Comparison of ENCODE assay signal across 29 cellular contexts in genomic region chr6:165675120-165675519, GRCh38. TPM values are rescaled to one million over a fixed set of nuclear protein-coding genes. Genes with fewer than 3 reads are reported as not detected.
"Had no signal": no experiment of that assay in that cellular context is flagged by ENCODE, and none has a peak within 500 bp of the region (broad histone marks: within the 10 kb centered on the region; RNA-seq: fewer than 3 reads in every experiment).

No MANE protein-coding gene starts in this region.

- H3K4me1 ChIP-seq: parathyroid adenoma, psoas muscle, right lobe of liver, sigmoid colon, spleen, suprapubic skin, testis, tibial artery, transverse colon, upper lobe of right lung, uterus had no signal

- H3K4me3 ChIP-seq: neural progenitor cell, ovary, psoas muscle, right lobe of liver, sigmoid colon, spleen, suprapubic skin, tibial artery, transverse colon, upper lobe of right lung, uterus had no signal

- H3K9me3 ChIP-seq: ovary, psoas muscle, right lobe of liver, sigmoid colon, spleen, suprapubic skin, testis, tibial artery, transverse colon, upper lobe of right lung, uterus had no signal

- DNase-seq: naive thymus-derived CD8-positive, alpha-beta T cell; occipital lobe; ovary; posterior cingulate gyrus; psoas muscle; right cardiac atrium; right lobe of liver; sigmoid colon; small intestine; spleen; stimulated activated CD4-positive, alpha-beta T cell treated with anti-CD3 and anti-CD28 coated beads, Interleukin-12 subunit alpha, Interleukin-12 subunit beta, amount 100 ng/mL, for 4 hours; stimulated activated CD4-positive, alpha-beta T cell treated with anti-CD3 and anti-CD28 coated beads, Interleukin-1b, Interleukin-23, amount 100 ng/mL, for 48 hours; stimulated activated CD4-positive, alpha-beta T cell treated with anti-CD3 and anti-CD28 coated beads, Interleukin-4, amount 100 ng/mL, for 1 hour; stimulated activated CD4-positive, alpha-beta T cell treated with anti-CD3 and anti-CD28 coated beads, Interleukin-4, amount 100 ng/mL, for 4 hours; stimulated activated CD8-positive, alpha-beta memory T cell treated with anti-CD3 and anti-CD28 coated beads, Interleukin-4, amount 100 ng/mL, for 48 hours; stimulated activated naive CD4-positive, alpha-beta T cell; stimulated activated naive CD8-positive, alpha-beta T cell treated with anti-CD3 and anti-CD28 coated beads, Interleukin-15, amount 100 ng/mL, for 72 hours; stimulated activated naive CD8-positive, alpha-beta T cell treated with anti-CD3 and anti-CD28 coated beads, Interleukin-15, Interleukin-2, amounts not matched to agents 100 U/mL and 50 U/mL, for 24 hours; substantia nigra; testis; tibial artery; transverse colon; upper lobe of right lung; uterus had no signal

- ATAC-seq: naive thymus-derived CD8-positive, alpha-beta T cell; natural killer cell treated with Interleukin-12 subunit alpha and Interleukin-12 subunit beta and Interleukin-15 and Interleukin-18, amount 100 ng/mL, for 72 hours; psoas muscle; right cardiac atrium; right lobe of liver; stimulated activated memory B cell treated with anti-CD40 and anti-IgM and Interleukin-4, amounts not matched to agents 10 μg/mL and 1 μg/mL and 100 μg/mL, for 72 hours; stimulated activated naive CD8-positive, alpha-beta T cell treated with anti-CD3 and anti-CD28 coated beads, Interleukin-15, amount 100 ng/mL, for 72 hours; stimulated activated naive CD8-positive, alpha-beta T cell treated with anti-CD3 and anti-CD28 coated beads, Interleukin-15, Interleukin-2, amounts not matched to agents 100 U/mL and 50 U/mL, for 24 hours; upper lobe of right lung had no signal

- H3K36me3 ChIP-seq: neural progenitor cell, ovary, right lobe of liver, sigmoid colon, spleen, suprapubic skin, tibial artery, transverse colon, upper lobe of right lung, uterus had no signal

- H3K79me2 ChIP-seq: parathyroid adenoma had no signal

- H3K9ac ChIP-seq: neural progenitor cell, parathyroid adenoma had no signal

- H3K27ac ChIP-seq: neural progenitor cell, ovary, parathyroid adenoma, psoas muscle, right lobe of liver, sigmoid colon, spleen, suprapubic skin, testis, tibial artery, transverse colon, upper lobe of right lung, uterus had no signal

- H3K27me3 ChIP-seq: neural progenitor cell, ovary, right lobe of liver, testis, upper lobe of right lung, uterus had no signal

- H2AFZ ChIP-seq: parathyroid adenoma had no signal

RNA-seq across cellular contexts. Expression of gene PDE10A, which starts 12.1 kb away (rescaled TPM):
- total RNA-seq: naive thymus-derived CD8-positive, alpha-beta T cell; natural killer cell treated with Interleukin-12 subunit alpha and Interleukin-12 subunit beta and Interleukin-15 and Interleukin-18, amount 100 ng/mL, for 72 hours had no signal
- polyA plus RNA-seq: naive thymus-derived CD8-positive, alpha-beta T cell had no signal
